Comparison of ENCODE assay signal across 8 cellular contexts in the genomic region with DNA sequence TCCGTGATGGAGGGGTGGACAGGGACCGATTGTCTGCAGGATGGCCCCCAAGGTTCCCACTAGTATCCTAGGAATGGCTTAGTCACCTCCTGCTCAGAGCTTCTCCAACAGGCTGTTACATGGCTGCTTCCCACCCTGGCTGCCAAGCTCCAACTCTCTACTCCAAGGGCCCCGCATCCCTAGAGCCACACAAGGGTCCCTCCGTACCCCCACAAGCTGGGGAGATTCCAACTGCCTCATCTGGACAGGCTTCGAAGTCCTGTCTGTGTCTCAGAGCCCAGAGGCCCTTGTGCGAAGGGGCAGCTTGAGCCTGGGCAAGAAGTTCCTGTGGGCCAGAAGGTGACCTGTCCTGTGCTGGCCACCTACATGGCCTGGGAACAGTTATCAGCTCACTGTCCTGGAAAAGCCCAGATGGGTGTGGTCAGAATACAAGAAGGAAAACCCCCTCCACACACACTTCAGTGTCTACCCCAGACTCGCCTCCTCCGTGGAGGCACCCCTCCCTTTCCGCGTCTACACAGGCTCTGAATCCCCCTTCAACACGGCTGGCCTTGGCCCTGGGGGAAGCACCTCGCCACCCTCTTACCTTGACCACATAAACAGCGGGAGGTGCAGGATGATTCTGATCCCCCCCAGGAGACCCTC. TPM values are rescaled to one million over a fixed set of nuclear protein-coding genes. Genes with fewer than 3 reads are reported as not detected.
A peak's percentile ranks its signal among the peaks of the same experiment; 100 is the strongest.
DNase-seq lines count a peak whose midpoint lies in the region; ATAC-seq lines count a peak whose summit lies in the region.

No MANE protein-coding gene starts in this region.

- ATAC-seq in GM18511 (IDR thresholded peaks at IDR 0.05; ENCODE audit: unreplicated experiment): peak; percentile 1
- ATAC-seq in naive thymus-derived CD4-positive, alpha-beta T cell: no peak

- peak overlapping the region in 6 of 9 donors; percentile 52 to 88 (median 78) for H3K27ac Mint-ChIP-seq in naive thymus-derived CD4-positive, alpha-beta T cell

- intact Hi-C loops in naive thymus-derived CD4-positive, alpha-beta T cell (cut with micrococcal nuclease): loop anchor here (1.0 to 10.0 kb wide), 6 partner anchors 11 to 507 kb away; partner anchors contain the start of genes TAF1C (in 2 of the 2), MBTPS1 (in 1 of the 2) and ZDHHC7 (in 1 of the 2)

- H3K27me3 ChIP-seq in MG63: no peaks in the 10 kb centered on the region
- no peaks in the 10 kb centered on the region for H3K27me3 ChIP-seq in naive thymus-derived CD4-positive, alpha-beta T cell (ENCODE audit: control insufficient read depth in 2 of 2, insufficient read depth in 2 of 2, low read length in 2 of 2)

- CTCF ChIA-PET in naive thymus-derived CD4-positive, alpha-beta T cell (lab: Charles Lee): no interaction called here

- H3K4me3 Mint-ChIP-seq in naive thymus-derived CD4-positive, alpha-beta T cell: peak overlapping the region; percentile 61 to 94 (median 87)

- no peaks in the 10 kb centered on the region for H3K9me3 Mint-ChIP-seq in naive thymus-derived CD4-positive, alpha-beta T cell

- H3K27me3 Mint-ChIP-seq in naive thymus-derived CD4-positive, alpha-beta T cell: no peaks in the 10 kb centered on the region

- peaks cover 4% of the 10 kb centered on the region for H3K36me3 ChIP-seq in MG63
- no peaks in the 10 kb centered on the region for H3K36me3 ChIP-seq in naive thymus-derived CD4-positive, alpha-beta T cell (ENCODE audit: control insufficient read depth in 2 of 3, insufficient read depth in 3 of 3, low read length in 3 of 3)

- peaks cover 23 to 44% of the 10 kb centered on the region in 2 donors for H3K4me1 ChIP-seq in naive thymus-derived CD4-positive, alpha-beta T cell (ENCODE audit: control insufficient read depth in 2 of 2, insufficient read depth in 2 of 2, low read length in 2 of 2)

- peak overlapping the region; percentile 80 for H3K27ac ChIP-seq in naive thymus-derived CD4-positive, alpha-beta T cell (ENCODE audit: low read depth, low read length)

- no peaks in the 10 kb centered on the region for H3K9me3 ChIP-seq in MG63
- no peaks in the 10 kb centered on the region for H3K9me3 ChIP-seq in naive thymus-derived CD4-positive, alpha-beta T cell (ENCODE audit: control insufficient read depth in 2 of 3, low read length in 3 of 3)

- H3K4me3 ChIP-seq in MG63: peak overlapping the region; percentile 91
- H3K4me3 ChIP-seq in naive thymus-derived CD4-positive, alpha-beta T cell (ENCODE audit: low read length): peak overlapping the region; percentile 97

- H3K36me3 Mint-ChIP-seq in naive thymus-derived CD4-positive, alpha-beta T cell: peaks cover 0 to 9% (median 0%) of the 10 kb centered on the region in 5 donors

- POLR2A ChIA-PET in naive thymus-derived CD4-positive, alpha-beta T cell (lab: Charles Lee): interaction anchor here (1.2 to 2.7 kb wide), 3 partner anchors 10 to 144 kb away, joined by 3 to 22 read pairs (median 8); partner anchors contain the start of gene KLHL36

- H3K4me1 Mint-ChIP-seq in naive thymus-derived CD4-positive, alpha-beta T cell: peaks cover 23 to 54% (median 52%) of the 10 kb centered on the region in 7 donors

- peak; percentile 12 for DNase-seq in MG63
- DNase-seq in dermis blood vessel endothelial cell: peak; percentile 19
- DNase-seq in naive thymus-derived CD4-positive, alpha-beta T cell: peak in 1 of 9 donors; percentile 50
- DNase-seq in NCI-H2171 (lab: John Stamatoyannopoulos, UW): no peak
- DNase-seq in DMS 273 (lab: John Stamatoyannopoulos, UW; ENCODE audit: unreplicated experiment): no peak
- no peak for DNase-seq in SKM-1 (lab: John Stamatoyannopoulos, UW; ENCODE audit: unreplicated experiment)
- DNase-seq in NCI-H510A (lab: John Stamatoyannopoulos, UW): no peak

RNA-seq across cellular contexts. Expression of gene MEAK7, which starts 0.6 kb away (rescaled TPM):
- total RNA-seq in MG63 (2014; rRNA removed; shearing (Covaris generic); ENCODE audit: low replicate concordance): 12.3 and 15.0 TPM in 2 replicates
- 14.5 and 24.1 TPM in 2 replicates for total RNA-seq in dermis blood vessel endothelial cell
- 10 to 100 TPM in 2 of 5 experiments, 1 to 10 TPM in 3; 6.3 to 56.1 (median 9.3) TPM for total RNA-seq in naive thymus-derived CD4-positive, alpha-beta T cell
- polyA plus RNA-seq in naive thymus-derived CD4-positive, alpha-beta T cell: 1 to 10 TPM; 4.0 to 9.3 TPM

Comparison
In these comparisons a context has a peak if more than half of its experiments do, and no peak if none do; other contexts are left out.
1. DNase-seq: peak in MG63 (single experiment) and dermis blood vessel endothelial cell (single experiment); none in NCI-H2171 (single experiment), DMS 273 (single experiment), SKM-1 (single experiment) and NCI-H510A (single experiment).